In the genomic region with DNA sequence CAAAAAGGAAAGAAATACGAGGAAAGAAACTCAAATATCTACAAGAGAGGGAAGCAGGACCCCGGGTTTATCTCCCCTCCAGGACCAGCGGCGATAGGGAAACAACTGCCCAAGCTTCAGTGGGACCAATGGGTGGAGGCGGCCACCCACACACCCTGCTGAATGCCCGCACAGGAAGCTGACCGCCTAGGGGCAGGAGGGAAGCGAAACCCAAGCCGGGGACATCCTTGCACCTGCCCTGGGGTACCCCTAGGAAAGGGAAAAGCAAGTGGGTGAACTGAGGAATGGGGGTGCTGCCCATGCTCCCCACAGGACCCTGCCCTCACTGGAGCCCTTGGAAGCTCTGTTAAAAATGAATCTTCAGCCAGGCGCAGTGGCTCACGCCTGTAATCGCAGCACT, we compare ENCODE assay signal across 15 cellular contexts. TPM values are rescaled to one million over a fixed set of nuclear protein-coding genes. Genes with fewer than 3 reads are reported as not detected.
DNase-seq lines count a peak whose midpoint lies in the region; ATAC-seq, FAIRE-seq and TF ChIP-seq lines count a peak whose summit lies in the region.
"Had no signal": no experiment of that assay in that cellular context is flagged by ENCODE, and none has a peak within 500 bp of the region (broad histone marks: within the 10 kb centered on the region; RNA-seq: fewer than 3 reads in every experiment).

No MANE protein-coding gene starts in this region.

- peaks cover 5% of the 10 kb centered on the region for H3F3A ChIP-seq in SU-DHL-6 (ENCODE audit: insufficient read depth)

- H3K9me3 Mint-ChIP-seq in stimulated activated naive B cell treated with anti-CD40 and anti-IgM and Interleukin-4, amounts not matched to agents 10 μg/mL and 1 μg/mL and 100 μg/mL, for 72 hours, result peaks cover 0 to 2% of the 10 kb centered on the region in 2 donors
- H3K9me3 Mint-ChIP-seq in WTC11, result no peaks in the 10 kb centered on the region
- H3K9me3 Mint-ChIP-seq: activated naive CD4-positive, alpha-beta T cell treated with anti-CD3 and anti-CD28 coated beads for 36 hours had no signal

- H3K4me2 ChIP-seq in SU-DHL-6 (ENCODE audit: low read depth, low read length, poor library complexity, severe bottlenecking), result peak overlapping the region; percentile 61

- H3K9me3 ChIP-seq in SU-DHL-6 (ENCODE audit: insufficient read depth, low read length) (no peaks in the 10 kb centered on the region), left lung (no peaks in the 10 kb centered on the region)
- no peaks in the 10 kb centered on the region for H3K9me3 ChIP-seq in effector memory CD4-positive, alpha-beta T cell (ENCODE audit: control insufficient read depth, low read length)
- H3K9me3 ChIP-seq: BE2C, breast epithelium had no signal

- TF ChIP-seq CTCF in SU-DHL-6 (IDR thresholded peaks at IDR 0.05; ENCODE audit: insufficient read depth, low read length, poor library complexity, severe bottlenecking) (no peak), left lung (IDR thresholded peaks at IDR 0.05) (no peak), WTC11 (IDR thresholded peaks at IDR 0.05) (no peak)

- H3K4me3 Mint-ChIP-seq in stimulated activated naive B cell treated with anti-CD40 and anti-IgM and Interleukin-4, amounts not matched to agents 10 μg/mL and 1 μg/mL and 100 μg/mL, for 72 hours, result peak overlapping the region; percentile 76 to 90
- H3K4me3 Mint-ChIP-seq in WTC11, result no peak overlapping the region
- H3K4me3 Mint-ChIP-seq: activated naive CD4-positive, alpha-beta T cell treated with anti-CD3 and anti-CD28 coated beads for 36 hours had no signal

- H3K27ac Mint-ChIP-seq in stimulated activated naive B cell treated with anti-CD40 and anti-IgM and Interleukin-4, amounts not matched to agents 10 μg/mL and 1 μg/mL and 100 μg/mL, for 72 hours, result peak overlapping the region; percentile 98
- H3K27ac Mint-ChIP-seq in WTC11, result no peak overlapping the region
- H3K27ac Mint-ChIP-seq: activated naive CD4-positive, alpha-beta T cell treated with anti-CD3 and anti-CD28 coated beads for 36 hours had no signal

- CTCF ChIA-PET in WTC11 (lab: Charles Lee), result interaction anchor here (1.5 to 1.9 kb wide), 2 partner anchors 23 to 27 kb away, joined by 3 to 6 read pairs; partner anchors contain the start of gene HMOX1

- H2AFZ ChIP-seq in SU-DHL-6 (ENCODE audit: low read depth, low read length, severe bottlenecking), result peak overlapping the region; percentile 93

- DNase-seq in GM18507 (ENCODE audit: extremely low spot score, insufficient read length, low read depth) (no peak), left lung (peak in 1 of 2 donors; percentile 67), HUDEP-2 (lab: John Stamatoyannopoulos, UW; ENCODE audit: unreplicated experiment in 76 of 76) (no peak), WTC11 (ENCODE audit: low spot score) (no peak), SHP77 (lab: John Stamatoyannopoulos, UW) (no peak)
- no peak for DNase-seq in stimulated activated naive B cell treated with anti-CD40 and anti-IgM and Interleukin-4, amounts not matched to agents 10 μg/mL and 1 μg/mL and 100 μg/mL, for 72 hours
- no peak for DNase-seq in effector memory CD4-positive, alpha-beta T cell
- DNase-seq: BE2C; DND-41; effector CD4-positive, alpha-beta T cell; NCI-H2081 treated with DMSO at 0.1 percent for 48 hours; SHP77 treated with DMSO at 0.1 percent for 48 hours had no signal

- peaks cover 3 to 4% of the 10 kb centered on the region in 2 donors for H3K36me3 Mint-ChIP-seq in stimulated activated naive B cell treated with anti-CD40 and anti-IgM and Interleukin-4, amounts not matched to agents 10 μg/mL and 1 μg/mL and 100 μg/mL, for 72 hours
- no peaks in the 10 kb centered on the region for H3K36me3 Mint-ChIP-seq in WTC11

- no peaks in the 10 kb centered on the region for H3K79me2 ChIP-seq in SU-DHL-6 (ENCODE audit: insufficient read depth, low read length)

- H3K27me3 ChIP-seq in SU-DHL-6 (ENCODE audit: low read length) (no peaks in the 10 kb centered on the region), left lung (peaks cover 0 to 4% of the 10 kb centered on the region in 2 donors)
- H3K27me3 ChIP-seq in effector memory CD4-positive, alpha-beta T cell (replicated peaks; ENCODE audit: control insufficient read depth, insufficient read depth, low read length, poor library complexity, severe bottlenecking), result no peaks in the 10 kb centered on the region
- H3K27me3 ChIP-seq: BE2C, breast epithelium had no signal

- peak; percentile 72 for FAIRE-seq in GM18507 (lab: Jason Lieb, UNC)

- H3K9me2 ChIP-seq in SU-DHL-6 (replicated peaks; ENCODE audit: insufficient read depth, low read length), result no peaks in the 10 kb centered on the region

- intact Hi-C loops in left lung (cut with DNase I), result no loop called here

- no peaks in the 10 kb centered on the region for H4K20me1 ChIP-seq in SU-DHL-6 (ENCODE audit: low read depth, low read length)

- H3K9ac ChIP-seq in SU-DHL-6 (ENCODE audit: low read length), result peak overlapping the region; percentile 54; the same call in 1 of the 2 replicates

- POLR2A ChIA-PET in WTC11 (lab: Charles Lee), result no interaction called here

- no peaks in the 10 kb centered on the region for H3K36me3 ChIP-seq in SU-DHL-6 (ENCODE audit: low read length)
- H3K36me3 ChIP-seq in left lung, result peaks cover 0 to 6% of the 10 kb centered on the region in 2 donors
- H3K36me3 ChIP-seq in effector memory CD4-positive, alpha-beta T cell (ENCODE audit: control insufficient read depth, insufficient read depth, low read length), result no peaks in the 10 kb centered on the region
- H3K36me3 ChIP-seq: BE2C, breast epithelium had no signal

- ATAC-seq in left lung, result no peak
- no peak for ATAC-seq in stimulated activated naive B cell treated with anti-CD40 and anti-IgM and Interleukin-4, amounts not matched to agents 10 μg/mL and 1 μg/mL and 100 μg/mL, for 72 hours (replicated peaks)
- no peak for ATAC-seq in WTC11

- peaks cover 64 to 86% of the 10 kb centered on the region in 2 donors for H3K4me1 Mint-ChIP-seq in stimulated activated naive B cell treated with anti-CD40 and anti-IgM and Interleukin-4, amounts not matched to agents 10 μg/mL and 1 μg/mL and 100 μg/mL, for 72 hours
- H3K4me1 Mint-ChIP-seq in WTC11, result peaks cover 18% of the 10 kb centered on the region

- H3K4me3 ChIP-seq in SU-DHL-6 (ENCODE audit: insufficient read depth, low read length, poor library complexity, severe bottlenecking) (no peak overlapping the region), left lung (no peak overlapping the region)
- no peak overlapping the region for H3K4me3 ChIP-seq in effector memory CD4-positive, alpha-beta T cell (ENCODE audit: insufficient read depth, low read depth, low read length, poor library complexity, severe bottlenecking)
- H3K4me3 ChIP-seq: breast epithelium had no signal

- peaks cover 9 to 86% of the 10 kb centered on the region in 2 donors for H3K4me1 ChIP-seq in left lung
- peaks cover 21% of the 10 kb centered on the region for H3K4me1 ChIP-seq in effector memory CD4-positive, alpha-beta T cell (ENCODE audit: control insufficient read depth, insufficient read depth, low read length, poor library complexity, severe bottlenecking)

- no peaks in the 10 kb centered on the region for H3K27me3 Mint-ChIP-seq in stimulated activated naive B cell treated with anti-CD40 and anti-IgM and Interleukin-4, amounts not matched to agents 10 μg/mL and 1 μg/mL and 100 μg/mL, for 72 hours
- H3K27me3 Mint-ChIP-seq in WTC11 (ENCODE audit: low read depth), result peaks cover 10% of the 10 kb centered on the region; the same call in 1 of the 2 replicates

- peak overlapping the region; percentile 91 for H3K27ac ChIP-seq in SU-DHL-6 (ENCODE audit: low read depth, low read length)
- H3K27ac ChIP-seq in left lung, result peak overlapping the region; percentile 56 to 85
- no peak overlapping the region for H3K27ac ChIP-seq in effector memory CD4-positive, alpha-beta T cell (ENCODE audit: insufficient read depth, low read length, poor library complexity, severe bottlenecking)

TF ChIP-seq in WTC11, 78 proteins besides CTCF, POLR2A, EP300 and RAD21 (continues in another document):
- TF ChIP-seq MYBL2 (CRISPR knock-in tag; IDR thresholded peaks at IDR 0.05) (no peak), ZNF416 (CRISPR knock-in tag; IDR thresholded peaks at IDR 0.05) (no peak), TP53 (CRISPR knock-in tag; IDR thresholded peaks at IDR 0.05) (no peak), ZNF232 (CRISPR knock-in tag; IDR thresholded peaks at IDR 0.05) (no peak), STAT6 (CRISPR knock-in tag; conservative IDR thresholded peaks at IDR 0.05; ENCODE audit: low read depth) (no peak), ATF2 (CRISPR knock-in tag; IDR thresholded peaks at IDR 0.05; ENCODE audit: borderline replicate concordance, low read depth) (no peak)

RNA-seq across cellular contexts. Expression of gene HMOX1, which starts 27.6 kb away (rescaled TPM):
- 100 to 1,000 TPM in 1 of 2 donors, 10 to 100 TPM in 1; 43.4 to 355 TPM for total RNA-seq in left lung
- 11.1 to 12.1 TPM (median 11.1 TPM) in 3 replicates for total RNA-seq in WTC11 (2021)

RNA-seq across cellular contexts. Expression of gene MCM5, which starts 46.6 kb away (rescaled TPM):
- total RNA-seq in left lung, result 10 to 100 TPM; 34.9 to 62.5 TPM
- 229 to 261 TPM (median 229 TPM) in 3 replicates for total RNA-seq in WTC11 (2021)

RNA-seq across cellular contexts. Expression of gene TOM1, which starts 53.6 kb away (rescaled TPM):
- total RNA-seq in left lung (10 to 100 TPM; 68.0 to 81.3 TPM), WTC11 (2021) (23.5 to 25.7 TPM (median 25.4 TPM) in 3 replicates)
